12 cellular contexts compared by ENCODE assay signal in genomic region chr19:58196911-58197616, GRCh38. TPM values are rescaled to one million over a fixed set of nuclear protein-coding genes. Genes with fewer than 3 reads are reported as not detected.
DNase-seq lines count a peak whose midpoint lies in the region; ATAC-seq, FAIRE-seq and TF ChIP-seq lines count a peak whose summit lies in the region.
"Had no signal": no experiment of that assay in that cellular context is flagged by ENCODE, and none has a peak within 500 bp of the region (broad histone marks: within the 10 kb centered on the region; RNA-seq: fewer than 3 reads in every experiment).

No MANE protein-coding gene starts in this region.

- CTCF ChIA-PET in K562 (lab: Yijun Ruan, JAX; ENCODE audit: low intra/inter-chr PET ratio), result no interaction called here

- H3K79me1 ChIP-seq in mesenchymal stem cell (replicated peaks; ENCODE audit: low read length, poor library complexity, severe bottlenecking), result peaks cover 27% of the 10 kb centered on the region

- H3K9me1 ChIP-seq in K562 (ENCODE audit: control insufficient read depth, insufficient read depth, low read length), result no peaks in the 10 kb centered on the region

- no TSS peak for BruUV-seq in K562 (replicated peaks; lab: Mats Ljungman, UMichigan)

- no peak overlapping the region for H3K18ac ChIP-seq in mesenchymal stem cell (ENCODE audit: low read depth in 1 of 2, low read length in 2 of 2)

- H3K27me3 Mint-ChIP-seq in IgD-negative memory B cell, result no peaks in the 10 kb centered on the region
- H3K27me3 Mint-ChIP-seq: dendritic cell treated with granulocyte-macrophage colony-stimulating factor and Interleukin-4, amounts not matched to agents 40 ng/mL and 50 ng/mL, for 4 days had no signal

- H4K8ac ChIP-seq in mesenchymal stem cell (ENCODE audit: low read length), result no peak overlapping the region

- no peak for TF ChIP-seq POLR2A in K562 (conservative IDR thresholded peaks at IDR 0.05)

- peaks cover 40% of the 10 kb centered on the region for H3K36me3 Mint-ChIP-seq in IgD-negative memory B cell

- peaks cover 15 to 47% (median 41%) of the 10 kb centered on the region in 3 donors for H3K9me3 Mint-ChIP-seq in IgD-negative memory B cell

- H3K27ac ChIP-seq in K562 (ENCODE audit: extremely low read depth, low read depth, low read length), result no peak overlapping the region
- no peak overlapping the region for H3K27ac ChIP-seq in mesenchymal stem cell (ENCODE audit: low read length, poor library complexity, severe bottlenecking)
- no peak overlapping the region for H3K27ac ChIP-seq in caudate nucleus (ENCODE audit: low read depth, low read length)

- no peak overlapping the region for H3K9ac ChIP-seq in K562 (ENCODE audit: insufficient read depth in 1 of 2, low read depth in 2 of 2, low read length in 2 of 2)
- no peak overlapping the region for H3K9ac ChIP-seq in mesenchymal stem cell (ENCODE audit: low read length)

- H3K9me3 ChIP-seq in K562 (replicated peaks; ENCODE audit: control insufficient read depth, insufficient read depth, low read depth, low read length) (peaks cover 76% of the 10 kb centered on the region), mesenchymal stem cell (ENCODE audit: control insufficient read depth, low read length) (peaks cover 96% of the 10 kb centered on the region)

- no peak overlapping the region for H3K4me3 Mint-ChIP-seq in IgD-negative memory B cell
- H3K4me3 Mint-ChIP-seq: dendritic cell treated with granulocyte-macrophage colony-stimulating factor and Interleukin-4, amounts not matched to agents 40 ng/mL and 50 ng/mL, for 4 days; T-helper 2 cell treated with Interferon-gamma antibody and Interleukin-4, amounts not matched to agents 5 μg/mL and 100 μg/mL, for 36 hours had no signal

- H4K20me1 ChIP-seq in K562 (replicated peaks; ENCODE audit: control insufficient read depth, insufficient read depth, low read length), result no peaks in the 10 kb centered on the region

- no peak overlapping the region for H4K91ac ChIP-seq in mesenchymal stem cell (ENCODE audit: low read length)

- FAIRE-seq in K562 (lab: Jason Lieb, UNC), result peak; percentile 15

- H2AFZ ChIP-seq in K562 (ENCODE audit: low read depth, low read length) (no peak overlapping the region), mesenchymal stem cell (ENCODE audit: low read depth, low read length) (no peak overlapping the region)

- H3K27ac Mint-ChIP-seq in IgD-negative memory B cell, result peak overlapping the region in 2 of 3 donors; percentile 39 to 73
- H3K27ac Mint-ChIP-seq: dendritic cell treated with granulocyte-macrophage colony-stimulating factor and Interleukin-4, amounts not matched to agents 40 ng/mL and 50 ng/mL, for 4 days; T-helper 2 cell treated with Interferon-gamma antibody and Interleukin-4, amounts not matched to agents 5 μg/mL and 100 μg/mL, for 36 hours had no signal

- TF ChIP-seq RAD21 in K562 (CRISPR knock-in tag; conservative IDR thresholded peaks at IDR 0.05 in 1 of 2, IDR thresholded peaks at IDR 0.05 in 1 of 2), result no peak

- peak; percentile 62 for DNase-seq in ELR (ENCODE audit: low read depth)
- DNase-seq in K562 (ENCODE audit: extremely low read depth in 1 of 4, low spot score in 3 of 4), result peak in 1 of 4 experiments; percentile 31
- peak; percentile 56 for DNase-seq in mesenchymal stem cell
- no peak for DNase-seq in caudate nucleus (lab: John Stamatoyannopoulos, UW)
- DNase-seq in midbrain (lab: John Stamatoyannopoulos, UW), result no peak
- no peak for DNase-seq in NCI-H1092 (lab: John Stamatoyannopoulos, UW)
- DNase-seq: NK-92 treated with Interleukin-12 subunit alpha and Interleukin-12 subunit beta, amount 100 ng/mL, for 24 hours; nucleus accumbens had no signal

- no peak overlapping the region for H3K14ac ChIP-seq in mesenchymal stem cell (ENCODE audit: low read length in 2 of 2)

- H2AK5ac ChIP-seq in mesenchymal stem cell (ENCODE audit: low read length, severe bottlenecking), result no peak overlapping the region

- no peak overlapping the region for H2BK5ac ChIP-seq in mesenchymal stem cell (ENCODE audit: low read depth, low read length, poor library complexity, severe bottlenecking)

- H3K4me1 ChIP-seq in K562 (replicated peaks in 1 of 2; ENCODE audit: control insufficient read depth in 2 of 2, insufficient read depth in 2 of 2, low read length in 2 of 2) (no peaks in the 10 kb centered on the region), mesenchymal stem cell (ENCODE audit: control insufficient read depth, insufficient read depth, low read depth, low read length) (no peaks in the 10 kb centered on the region)

- H2BK12ac ChIP-seq in mesenchymal stem cell (ENCODE audit: low read length in 2 of 2), result no peak overlapping the region

- POLR2A ChIA-PET in K562 (lab: Yijun Ruan, JAX), result interaction anchor here (1.2 kb wide), 1 partner anchor 14 kb away, joined by 3 read pairs; no protein-coding TSS in a partner anchor

- no peak overlapping the region for H3K4me2 ChIP-seq in K562 (ENCODE audit: insufficient read depth, low read length)
- H3K4me2 ChIP-seq in mesenchymal stem cell (ENCODE audit: low read length, poor library complexity, severe bottlenecking), result no peak overlapping the region

- intact Hi-C loops in K562 (cut with micrococcal nuclease), result no loop called here

- in situ Hi-C loops in K562 (cut with MboI), result no loop called here

- no peaks in the 10 kb centered on the region for H3K79me2 ChIP-seq in K562 (ENCODE audit: control insufficient read depth, insufficient read depth, low read length)

- TF ChIP-seq CTCF in K562 (IDR thresholded peaks at IDR 0.05 in 2 of 3, conservative IDR thresholded peaks at IDR 0.05 in 1 of 3; ENCODE audit: insufficient read depth in 2 of 3, low read depth in 1 of 3, low read length in 3 of 3), result no peak

- H3K36me3 ChIP-seq in K562 (ENCODE audit: control insufficient read depth, insufficient read depth, low read length), result peaks cover 72% of the 10 kb centered on the region
- peaks cover 71 to 91% of the 10 kb centered on the region in 2 experiments for H3K36me3 ChIP-seq in mesenchymal stem cell (ENCODE audit: control insufficient read depth in 1 of 2, insufficient read depth in 2 of 2, low read depth in 1 of 2, low read length in 2 of 2)

- no peak overlapping the region for H2BK120ac ChIP-seq in mesenchymal stem cell (ENCODE audit: low read depth, low read length)

- ATAC-seq in K562 (no peak), GM18520 (IDR thresholded peaks at IDR 0.05; ENCODE audit: unreplicated experiment) (no peak)

- H3K27me3 ChIP-seq in K562 (ENCODE audit: control insufficient read depth in 2 of 2, insufficient read depth in 2 of 2, low read length in 2 of 2) (no peaks in the 10 kb centered on the region), mesenchymal stem cell (ENCODE audit: control insufficient read depth in 1 of 2, insufficient read depth in 1 of 2, low read length in 2 of 2) (no peaks in the 10 kb centered on the region)

- TF ChIP-seq EP300 in K562 (IDR thresholded peaks at IDR 0.05; ENCODE audit: low read length), result no peak

- no peak overlapping the region for H3K4ac ChIP-seq in mesenchymal stem cell (ENCODE audit: low read depth in 1 of 2, low read length in 2 of 2)

- no peak overlapping the region for H3K4me3 ChIP-seq in K562
- H3K4me3 ChIP-seq in mesenchymal stem cell (ENCODE audit: insufficient read depth in 1 of 2, low read depth in 1 of 2, low read length in 2 of 2), result peak overlapping the region in 1 of 2 experiments; percentile 63

- 80% methylated on average over 6 of the region's 6 CpGs for WGBS in K562 (ENCODE audit: insufficient coverage, low coverage, missing lambda C conversion rate)
- 73% methylated on average over 2 of the region's 6 CpGs for WGBS in mesenchymal stem cell

- no peak overlapping the region for H2BK15ac ChIP-seq in mesenchymal stem cell (ENCODE audit: low read depth, poor library complexity, severe bottlenecking)

- H3K4me1 Mint-ChIP-seq in IgD-negative memory B cell, result peaks cover 0 to 5% (median 0%) of the 10 kb centered on the region in 3 donors

- no peak overlapping the region for H3K23ac ChIP-seq in mesenchymal stem cell (ENCODE audit: low read length in 2 of 2)

RNA-seq across cellular contexts. Expression of gene ZNF274, which starts 14.2 kb away (rescaled TPM):
- 45.1 TPM for polyA plus RNA-seq in IgD-negative memory B cell
- 87.2 and 99.4 TPM in 2 replicates for total RNA-seq in K562 (2011; cell fraction: chromatin; rRNA removed; ENCODE audit: low replicate concordance)
- total RNA-seq in K562 (2011; cell fraction: nucleolus; rRNA removed), result 74.9 and 80.5 TPM in 2 replicates
- total RNA-seq in K562 (2011; cell fraction: nucleoplasm; rRNA removed), result 74.5 and 86.6 TPM in 2 replicates
- total RNA-seq in K562 (2014; rRNA removed), result 28.1 and 31.1 TPM in 2 replicates
- total RNA-seq in K562 (2014; rRNA removed; fragmentation: Illumina TruSeq; extraction: Trizol), result 26.8 and 28.9 TPM in 2 replicates
- 21.5 and 22.1 TPM in 2 replicates for total RNA-seq in K562 (2015; rRNA removed; fragmentation: Illumina TruSeq; extraction: Trizol)
- 28.2 and 28.7 TPM in 2 replicates for total RNA-seq in K562 (2021)
- polyA plus RNA-seq in K562 (2011; rRNA removed), result 35.3 and 37.0 TPM in 2 replicates
- polyA plus RNA-seq in K562 (2011; cell fraction: cytosol; rRNA removed), result 22.3 and 30.4 TPM in 2 replicates
- polyA plus RNA-seq in K562 (2011; cell fraction: nucleus; rRNA removed), result 53.2 and 72.8 TPM in 2 replicates
- polyA plus RNA-seq in K562 (2012), result 21.8 and 36.4 TPM in 2 replicates
- 32.0 and 32.8 TPM in 2 replicates for polyA plus RNA-seq in K562 (2014; fragmentation: Illumina TruSeq; extraction: Trizol)
- polyA plus RNA-seq in K562 (2014; fragmentation: Nextera tagmentation; extraction: Ambion mirVana), result 1 to 10 TPM; 5.2 to 5.4 TPM
- 31.0 and 33.6 TPM in 2 replicates for polyA plus RNA-seq in K562 (2014; rRNA removed)
- 32.7 and 33.5 TPM in 2 replicates for polyA minus RNA-seq in K562 (2011; rRNA and poly(A)+ RNA removed)
- polyA minus RNA-seq in K562 (2011; cell fraction: cytosol; rRNA and poly(A)+ RNA removed), result 15.4 and 16.8 TPM in 2 replicates
- polyA minus RNA-seq in K562 (2011; cell fraction: nucleus; rRNA and poly(A)+ RNA removed), result 34.1 and 47.1 TPM in 2 replicates
- polyA plus RNA-seq in mesenchymal stem cell (2013, experiment 1 of 2), result 11.4 TPM
- 12.3 TPM for polyA plus RNA-seq in mesenchymal stem cell (2013, experiment 2 of 2)

RNA-seq across cellular contexts. Expression of gene ZNF544, which starts 31.6 kb away (rescaled TPM):
- 32.4 TPM for polyA plus RNA-seq in IgD-negative memory B cell
- 180 and 209 TPM in 2 replicates for total RNA-seq in K562 (2011; cell fraction: chromatin; rRNA removed; ENCODE audit: low replicate concordance)
- total RNA-seq in K562 (2011; cell fraction: nucleolus; rRNA removed), result 126 and 168 TPM in 2 replicates
- total RNA-seq in K562 (2011; cell fraction: nucleoplasm; rRNA removed), result 185 and 198 TPM in 2 replicates
- 59.0 and 64.1 TPM in 2 replicates for total RNA-seq in K562 (2014; rRNA removed)
- total RNA-seq in K562 (2014; rRNA removed; fragmentation: Illumina TruSeq; extraction: Trizol), result 51.3 and 53.5 TPM in 2 replicates
- 37.8 and 39.4 TPM in 2 replicates for total RNA-seq in K562 (2015; rRNA removed; fragmentation: Illumina TruSeq; extraction: Trizol)
- total RNA-seq in K562 (2021), result 37.5 and 43.6 TPM in 2 replicates
- polyA plus RNA-seq in K562 (2011; rRNA removed), result 45.6 and 53.5 TPM in 2 replicates
- 58.4 and 62.6 TPM in 2 replicates for polyA plus RNA-seq in K562 (2011; cell fraction: cytosol; rRNA removed)
- polyA plus RNA-seq in K562 (2011; cell fraction: nucleus; rRNA removed), result 46.0 and 65.8 TPM in 2 replicates
- polyA plus RNA-seq in K562 (2012), result 35.3 and 39.5 TPM in 2 replicates
- 32.3 and 39.3 TPM in 2 replicates for polyA plus RNA-seq in K562 (2014; fragmentation: Illumina TruSeq; extraction: Trizol)
- 10 to 100 TPM; 23.6 to 28.6 TPM for polyA plus RNA-seq in K562 (2014; fragmentation: Nextera tagmentation; extraction: Ambion mirVana)
- 41.4 and 53.8 TPM in 2 replicates for polyA plus RNA-seq in K562 (2014; rRNA removed)
- 51.3 and 61.6 TPM in 2 replicates for polyA minus RNA-seq in K562 (2011; rRNA and poly(A)+ RNA removed)
- polyA minus RNA-seq in K562 (2011; cell fraction: cytosol; rRNA and poly(A)+ RNA removed), result 20.8 and 23.3 TPM in 2 replicates
- 45.1 and 54.5 TPM in 2 replicates for polyA minus RNA-seq in K562 (2011; cell fraction: nucleus; rRNA and poly(A)+ RNA removed)
- 13.3 TPM for polyA plus RNA-seq in mesenchymal stem cell (2013, experiment 1 of 2)
- polyA plus RNA-seq in mesenchymal stem cell (2013, experiment 2 of 2), result 15.5 TPM

RNA-seq across cellular contexts. Expression of gene ZNF329, which starts 46.5 kb away (rescaled TPM):
- polyA plus RNA-seq in IgD-negative memory B cell (8.2 TPM), K562 (2011; rRNA removed) (1.2 and 2.4 TPM in 2 replicates), K562 (2014; fragmentation: Illumina TruSeq; extraction: Trizol) (2.1 and 2.2 TPM in 2 replicates), K562 (2014; fragmentation: Nextera tagmentation; extraction: Ambion mirVana) (1 to 10 TPM in 1 of 2 experiments, under 1 TPM in 1; 0.21 to 1.0 TPM), K562 (2014; rRNA removed) (1.2 and 2.0 TPM in 2 replicates)
- total RNA-seq in K562 (2011; cell fraction: chromatin; rRNA removed; ENCODE audit: low replicate concordance), result 3.1 and 5.2 TPM in 2 replicates
- total RNA-seq in K562 (2011; cell fraction: nucleolus; rRNA removed), result 3.5 and 4.1 TPM in 2 replicates
- 2.5 and 3.8 TPM in 2 replicates for total RNA-seq in K562 (2011; cell fraction: nucleoplasm; rRNA removed)
- total RNA-seq in K562 (2014; rRNA removed) (2.0 TPM in 2 replicates), K562 (2014; rRNA removed; fragmentation: Illumina TruSeq; extraction: Trizol) (3.6 and 4.2 TPM in 2 replicates), K562 (2015; rRNA removed; fragmentation: Illumina TruSeq; extraction: Trizol) (3.0 and 3.3 TPM in 2 replicates), K562 (2021) (2.2 TPM in 2 replicates)
- 0.80 and 0.95 TPM in 2 replicates for polyA plus RNA-seq in K562 (2011; cell fraction: cytosol; rRNA removed)
- 0.55 and 0.87 TPM in 2 replicates for polyA plus RNA-seq in K562 (2011; cell fraction: nucleus; rRNA removed)
- 1.4 and 2.7 TPM in 2 replicates for polyA plus RNA-seq in K562 (2012)
- polyA minus RNA-seq in K562 (2011; rRNA and poly(A)+ RNA removed), result 2.1 and 4.2 TPM in 2 replicates
- polyA minus RNA-seq in K562 (2011; cell fraction: cytosol; rRNA and poly(A)+ RNA removed), result 2.0 TPM in 1 of 2 replicates, not detected in the other
- 0.67 and 1.00 TPM in 2 replicates for polyA minus RNA-seq in K562 (2011; cell fraction: nucleus; rRNA and poly(A)+ RNA removed)
- 5.3 TPM for polyA plus RNA-seq in mesenchymal stem cell (2013, experiment 1 of 2)
- polyA plus RNA-seq in mesenchymal stem cell (2013, experiment 2 of 2), result 5.4 TPM

Comparison
In these comparisons a context has a peak if more than half of its experiments do, and no peak if none do; other contexts are left out.
1. DNase-seq: peak in ELR (single experiment) and mesenchymal stem cell (single experiment); none in caudate nucleus (0 of 61), midbrain (single experiment) and NCI-H1092 (single experiment).